In the genomic region with DNA sequence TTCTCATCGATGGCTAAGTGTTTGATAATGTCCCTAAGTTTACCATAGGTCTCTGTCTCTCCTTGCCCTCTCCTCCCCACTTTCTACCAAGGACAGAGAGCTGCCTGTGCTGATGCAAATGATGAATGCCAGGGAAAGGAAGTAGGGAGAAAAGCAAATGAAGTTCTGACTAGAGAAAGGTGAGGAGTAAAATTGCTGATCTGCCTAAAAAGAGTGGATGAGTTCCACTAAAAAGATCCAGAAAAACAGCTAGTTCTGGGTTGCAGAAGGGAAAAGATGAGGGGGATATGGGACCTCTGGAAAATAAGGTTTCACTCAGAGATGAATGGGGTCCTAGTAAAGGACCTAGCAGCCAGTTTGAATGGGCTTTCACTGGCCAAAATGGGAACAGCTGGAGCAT, we compare ENCODE assay signal across 23 cellular contexts. TPM values are rescaled to one million over a fixed set of nuclear protein-coding genes. Genes with fewer than 3 reads are reported as not detected.
DNase-seq lines count a peak whose midpoint lies in the region; ATAC-seq, FAIRE-seq and TF ChIP-seq lines count a peak whose summit lies in the region.
"Had no signal": no experiment of that assay in that cellular context is flagged by ENCODE, and none has a peak within 500 bp of the region (broad histone marks: within the 10 kb centered on the region; RNA-seq: fewer than 3 reads in every experiment).

No MANE protein-coding gene starts in this region.

- peaks cover 19% of the 10 kb centered on the region for H3K4me1 Mint-ChIP-seq in endothelial cell (ENCODE audit: unreplicated experiment)

- H3K9me3 Mint-ChIP-seq in endothelial cell (ENCODE audit: unreplicated experiment) = no peaks in the 10 kb centered on the region
- H3K9me3 Mint-ChIP-seq: CD4-positive, alpha-beta T cell; GM23338; IgD-negative memory B cell had no signal

- POLR2A ChIA-PET in K562 (lab: Yijun Ruan, JAX) = no interaction called here

- no peak for TF ChIP-seq POLR2A in K562 (conservative IDR thresholded peaks at IDR 0.05)

- TF ChIP-seq CTCF in left ventricle myocardium inferior (IDR thresholded peaks at IDR 0.05; ENCODE audit: borderline replicate concordance) (no peak), K562 (IDR thresholded peaks at IDR 0.05 in 2 of 3, conservative IDR thresholded peaks at IDR 0.05 in 1 of 3; ENCODE audit: insufficient read depth in 2 of 3, low read depth in 1 of 3, low read length in 3 of 3) (no peak), endothelial cell (IDR thresholded peaks at IDR 0.05; ENCODE audit: unreplicated experiment) (no peak), pancreas (IDR thresholded peaks at IDR 0.05) (no peak), omental fat pad (IDR thresholded peaks at IDR 0.05) (no peak)

- H3K27me3 Mint-ChIP-seq in endothelial cell (ENCODE audit: unreplicated experiment) = peaks cover 1% of the 10 kb centered on the region
- H3K27me3 Mint-ChIP-seq: IgD-negative memory B cell had no signal

- in situ Hi-C loops in K562 (cut with MboI) = no loop called here

- H3K27ac ChIP-seq in left ventricle myocardium inferior (replicated peaks) = peak overlapping the region; percentile 95
- H3K27ac ChIP-seq in K562 (ENCODE audit: extremely low read depth, low read depth, low read length) = no peak overlapping the region
- peak overlapping the region; percentile 70 to 89 (median 79) for H3K27ac ChIP-seq in pancreas
- H3K27ac ChIP-seq: C4-2B had no signal

- H2AFZ ChIP-seq in K562 (ENCODE audit: low read depth, low read length) = no peak overlapping the region
- H2AFZ ChIP-seq: GM23338 had no signal

- H3K4me2 ChIP-seq in K562 (ENCODE audit: insufficient read depth, low read length) = no peak overlapping the region
- H3K4me2 ChIP-seq: GM23338 had no signal

- CTCF ChIA-PET in K562 (lab: Yijun Ruan, JAX; ENCODE audit: low intra/inter-chr PET ratio) = no interaction called here

- DNase-seq in left ventricle myocardium inferior = no peak
- no peak for DNase-seq in left ventricle myocardium superior
- DNase-seq in K562 (ENCODE audit: extremely low read depth in 1 of 4, low spot score in 3 of 4) = no peak
- no peak for DNase-seq in endothelial cell (ENCODE audit: low spot score)
- DNase-seq in pancreas = no peak
- DNase-seq in stimulated activated CD4-positive, alpha-beta T cell treated with anti-CD3 and anti-CD28 coated beads, Interleukin-1b, Interleukin-23, amount 100 ng/mL, for 48 hours = no peak
- no peak for DNase-seq in omental fat pad (ENCODE audit: low spot score)
- DNase-seq: AML-193; Caco-2; CD4-positive, alpha-beta T cell; DMS79; GDM1; HCEC 1CT had no signal

- no peak overlapping the region for H3K27ac Mint-ChIP-seq in endothelial cell (ENCODE audit: unreplicated experiment)
- H3K27ac Mint-ChIP-seq: CD4-positive, alpha-beta T cell; GM23338; IgD-negative memory B cell had no signal

- peak overlapping the region; percentile 12 for H3K4me3 Mint-ChIP-seq in endothelial cell (ENCODE audit: unreplicated experiment)
- H3K4me3 Mint-ChIP-seq: CD4-positive, alpha-beta T cell; GM23338; IgD-negative memory B cell had no signal

- H3K4me1 ChIP-seq in left ventricle myocardium inferior (peaks cover 89% of the 10 kb centered on the region), K562 (replicated peaks in 1 of 2; ENCODE audit: control insufficient read depth in 2 of 2, insufficient read depth in 2 of 2, low read length in 2 of 2) (no peaks in the 10 kb centered on the region), pancreas (peaks cover 45 to 54% (median 54%) of the 10 kb centered on the region in 3 donors)
- H3K4me1 ChIP-seq: Caco-2 had no signal

- FAIRE-seq in K562 (lab: Jason Lieb, UNC) (no peak), pancreas (lab: Jason Lieb, UNC) (no peak)
- FAIRE-seq: A204.1, D721Med, GM12892, GM18507, H54, HTR-8/SVneo had no signal

- no peaks in the 10 kb centered on the region for H3K9me1 ChIP-seq in K562 (ENCODE audit: control insufficient read depth, insufficient read depth, low read length)

- H3K36me3 Mint-ChIP-seq in endothelial cell (ENCODE audit: low read depth, unreplicated experiment) = peaks cover 47% of the 10 kb centered on the region
- H3K36me3 Mint-ChIP-seq: IgD-negative memory B cell had no signal

- no peaks in the 10 kb centered on the region for H4K20me1 ChIP-seq in K562 (replicated peaks; ENCODE audit: control insufficient read depth, insufficient read depth, low read length)

- TF ChIP-seq RAD21 in K562 (CRISPR knock-in tag; conservative IDR thresholded peaks at IDR 0.05 in 1 of 2, IDR thresholded peaks at IDR 0.05 in 1 of 2) = no peak

- H3K9ac ChIP-seq in K562 (ENCODE audit: insufficient read depth in 1 of 2, low read depth in 2 of 2, low read length in 2 of 2) = no peak overlapping the region

- ATAC-seq in left ventricle myocardium superior (no peak), K562 (no peak), pancreas (no peak), omental fat pad (ENCODE audit: low FRiP score) (no peak), GM19397 (IDR thresholded peaks at IDR 0.05; ENCODE audit: unreplicated experiment) (no peak)

- no peak for TF ChIP-seq EP300 in K562 (IDR thresholded peaks at IDR 0.05; ENCODE audit: low read length)

- no TSS peak for BruUV-seq in K562 (replicated peaks; lab: Mats Ljungman, UMichigan)

- H3K27me3 ChIP-seq in left ventricle myocardium inferior (ENCODE audit: low read depth) (no peaks in the 10 kb centered on the region), K562 (ENCODE audit: control insufficient read depth in 2 of 2, insufficient read depth in 2 of 2, low read length in 2 of 2) (peaks cover 15 to 47% of the 10 kb centered on the region in 2 experiments), pancreas (no peaks in the 10 kb centered on the region)

- H3K79me2 ChIP-seq in K562 (ENCODE audit: control insufficient read depth, insufficient read depth, low read length) = no peaks in the 10 kb centered on the region

- H3K9me3 ChIP-seq in left ventricle myocardium inferior (replicated peaks) (no peaks in the 10 kb centered on the region), K562 (replicated peaks; ENCODE audit: control insufficient read depth, insufficient read depth, low read depth, low read length) (no peaks in the 10 kb centered on the region), pancreas (no peaks in the 10 kb centered on the region)
- H3K9me3 ChIP-seq: Caco-2 had no signal

- peaks cover 21% of the 10 kb centered on the region for H3K36me3 ChIP-seq in left ventricle myocardium inferior
- no peaks in the 10 kb centered on the region for H3K36me3 ChIP-seq in K562 (ENCODE audit: control insufficient read depth, insufficient read depth, low read length)
- H3K36me3 ChIP-seq in pancreas = no peaks in the 10 kb centered on the region

- WGBS in K562 (ENCODE audit: insufficient coverage, low coverage, missing lambda C conversion rate) = 0% methylated on average over 1 of the region's 1 CpG
- 18 to 38% methylated on average over 1 of the region's 1 CpG for WGBS in pancreas, 2 donors

- intact Hi-C loops in left ventricle myocardium inferior (cut with micrococcal nuclease) = no loop called here
- intact Hi-C loops in left ventricle myocardium superior (cut with micrococcal nuclease) = no loop called here
- intact Hi-C loops in K562 (cut with micrococcal nuclease) = no loop called here
- intact Hi-C loops in pancreas (cut with DNase I) = no loop called here

- H3K4me3 ChIP-seq in left ventricle myocardium inferior (no peak overlapping the region), K562 (no peak overlapping the region), pancreas (no peak overlapping the region)
- H3K4me3 ChIP-seq: GM23338 had no signal

TF ChIP-seq in K562, 482 proteins besides CTCF, POLR2A, EP300 and RAD21:
- TF ChIP-seq TAL1 (IDR thresholded peaks at IDR 0.05) (no peak), MAFG (tag; conservative IDR thresholded peaks at IDR 0.05) (0 out of 2 replicates have a peak, but pooled peaks have one; percentile 27), MTA2 (IDR thresholded peaks at IDR 0.05; ENCODE audit: low read depth) (no peak), C11orf30 (IDR thresholded peaks at IDR 0.05; ENCODE audit: low read depth) (peak; percentile 31), ZNF316 (IDR thresholded peaks at IDR 0.05) (peak; percentile 59)

RNA-seq across cellular contexts. Expression of a gene that starts 13.8 kb away (rescaled TPM):
- total RNA-seq in left ventricle myocardium inferior (934 TPM), left ventricle myocardium superior (930 TPM), K562 (2014; rRNA removed) (not detected in 2 replicates), K562 (2014; rRNA removed; fragmentation: Illumina TruSeq; extraction: Trizol) (not detected in 2 replicates), K562 (2015; rRNA removed; fragmentation: Illumina TruSeq; extraction: Trizol) (not detected in 2 replicates), K562 (2021) (not detected in 2 replicates), endothelial cell (ENCODE audit: unreplicated experiment) (55.3 TPM), pancreas (10 to 100 TPM in 3 of 6 donors, 1 to 10 TPM in 3; 6.7 to 13.4 (median 9.7) TPM), omental fat pad (10 to 100 TPM; 13.1 to 84.6 (median 20.2) TPM)
- total RNA-seq in K562 (2011; cell fraction: chromatin; rRNA removed; ENCODE audit: low replicate concordance) = not detected in 2 replicates
- total RNA-seq in K562 (2011; cell fraction: nucleolus; rRNA removed) = not detected in 2 replicates
- not detected in 2 replicates for total RNA-seq in K562 (2011; cell fraction: nucleoplasm; rRNA removed)
- polyA plus RNA-seq in K562 (2011; rRNA removed) (0.03 TPM in 1 of 2 replicates, not detected in the other), K562 (2014; fragmentation: Illumina TruSeq; extraction: Trizol) (not detected in 2 replicates), K562 (2014; fragmentation: Nextera tagmentation; extraction: Ambion mirVana) (not detected), K562 (2014; rRNA removed) (not detected in 2 replicates), pancreas (10 to 100 TPM in 1 of 2 donors, 1 to 10 TPM in 1; 5.4 to 10.0 TPM)
- not detected in 2 replicates for polyA plus RNA-seq in K562 (2011; cell fraction: cytosol; rRNA removed)
- polyA plus RNA-seq in K562 (2011; cell fraction: nucleus; rRNA removed) = not detected in 2 replicates
- polyA plus RNA-seq in K562 (2012) = not detected in 2 replicates
- polyA minus RNA-seq in K562 (2011; rRNA and poly(A)+ RNA removed) = not detected in 2 replicates
- not detected in 2 replicates for polyA minus RNA-seq in K562 (2011; cell fraction: cytosol; rRNA and poly(A)+ RNA removed)
- not detected in 2 replicates for polyA minus RNA-seq in K562 (2011; cell fraction: nucleus; rRNA and poly(A)+ RNA removed)

Comparison
In these comparisons a context has a peak if more than half of its experiments do, and no peak if none do; other contexts are left out.
1. RNA of a gene that starts 13.8 kb away (total RNA-seq): 934 TPM in left ventricle myocardium inferior (single experiment) and 930 TPM in left ventricle myocardium superior (single experiment); 55.3 TPM in endothelial cell (single experiment), 13.1 to 84.6 TPM in omental fat pad, 6.7 to 13.4 TPM in pancreas and not detected in K562; every median in the first group is over 10 times any median in the second.